18 cellular contexts compared by ENCODE assay signal in genomic region chr6:21354805-21355238, GRCh38.
DNase-seq lines count a peak whose midpoint lies in the region; ATAC-seq, FAIRE-seq and TF ChIP-seq lines count a peak whose summit lies in the region.
"Had no signal": no experiment of that assay in that cellular context is flagged by ENCODE, and none has a peak within 500 bp of the region (broad histone marks: within the 10 kb centered on the region; RNA-seq: fewer than 3 reads in every experiment).

No MANE protein-coding gene starts in this region.

- in situ Hi-C loops in HepG2 (cut with HindIII; ENCODE audit: extremely low pct_ligation_motif_present, low pct_unique_long_range_greater_than_20kb), result no loop called here

- intact Hi-C loops in breast epithelium (cut with DNase I; ENCODE audit: low total_unique reads) (no loop called here), MCF 10A (cut with micrococcal nuclease) (no loop called here), HepG2 (cut with micrococcal nuclease; ENCODE audit: unreplicated experiment) (no loop called here), body of pancreas (cut with DNase I) (no loop called here), CD14-positive monocyte (cut with micrococcal nuclease) (no loop called here)

- CTCF ChIA-PET in MCF 10A (lab: Yijun Ruan, JAX) (no interaction called here), HepG2 (lab: Yijun Ruan, JAX; ENCODE audit: low intra/inter-chr PET ratio, low total read pairs) (no interaction called here)

- TF ChIP-seq POLR2A in breast epithelium (IDR thresholded peaks at IDR 0.05), result no peak
- TF ChIP-seq POLR2A in HepG2 (IDR thresholded peaks at IDR 0.05; ENCODE audit: insufficient read depth in 1 of 2, low read depth in 2 of 2, low read length in 2 of 2), result no peak
- no peak for TF ChIP-seq POLR2A in body of pancreas (IDR thresholded peaks at IDR 0.05)

- TF ChIP-seq EP300 in HepG2 (IDR thresholded peaks at IDR 0.05; ENCODE audit: low read depth in 2 of 2, low read length in 2 of 2) (peak in 1 of 2 experiments; percentile 70; a peak in 2 of 4 replicates), HepG2 (CRISPR knock-in tag; IDR thresholded peaks at IDR 0.05; ENCODE audit: borderline replicate concordance) (0 out of 2 replicates have a peak, but pooled peaks have one; percentile 35)

- peak in 1 of 2 donors; percentile 42 for DNase-seq in breast epithelium (ENCODE audit: low spot score in 2 of 2)
- DNase-seq in MCF 10A (ENCODE audit: unreplicated experiment), result no peak
- DNase-seq in NCI-H69 (lab: John Stamatoyannopoulos, UW), result peak; percentile 85
- peak; percentile 88 for DNase-seq in HepG2 (ENCODE audit: low spot score)
- DNase-seq in type B pancreatic cell (ENCODE audit: extremely low spot score, unreplicated experiment), result no peak
- DNase-seq in SJCRH30, result no peak
- no peak for DNase-seq in body of pancreas
- no peak for DNase-seq in CD14-positive monocyte (ENCODE audit: low spot score)
- DNase-seq: amygdala, EL, esophagus squamous epithelium, heart right ventricle, KBM-7, NCI-H510A, PC-3 had no signal

- H3K9ac ChIP-seq in HepG2 (ENCODE audit: insufficient read depth, low read depth, low read length), result no peak overlapping the region

- no peak for TF ChIP-seq RAD21 in HepG2 (CRISPR knock-in tag; IDR thresholded peaks at IDR 0.05)

- ATAC-seq in HepG2 (peak; percentile 94), body of pancreas (no peak)
- ATAC-seq: PC-3 had no signal

- H3K9me3 ChIP-seq in breast epithelium, result no peaks in the 10 kb centered on the region
- H3K9me3 ChIP-seq in HepG2 (ENCODE audit: low read length), result no peaks in the 10 kb centered on the region
- no peaks in the 10 kb centered on the region for H3K9me3 ChIP-seq in SJCRH30 (replicated peaks)
- H3K9me3 ChIP-seq in body of pancreas, result no peaks in the 10 kb centered on the region
- H3K9me3 ChIP-seq: esophagus squamous epithelium, heart right ventricle had no signal

- H3K27me3 ChIP-seq in breast epithelium (no peaks in the 10 kb centered on the region), HepG2 (ENCODE audit: control insufficient read depth in 1 of 2, insufficient read depth in 2 of 2, low read length in 2 of 2) (no peaks in the 10 kb centered on the region; a peak in 2 of 5 replicates), SJCRH30 (no peaks in the 10 kb centered on the region), body of pancreas (no peaks in the 10 kb centered on the region)
- H3K27me3 ChIP-seq: esophagus squamous epithelium, heart right ventricle had no signal

- H4K20me1 ChIP-seq in HepG2 (ENCODE audit: insufficient read depth, low read length), result no peaks in the 10 kb centered on the region

- H3K4me3 ChIP-seq in breast epithelium (no peak overlapping the region), HepG2 (replicated peaks in 1 of 3; ENCODE audit: insufficient read depth in 1 of 3, low read depth in 2 of 3, low read length in 3 of 3) (peak overlapping the region in 1 of 3 experiments; percentile 4; a peak in 1 of 6 replicates), SJCRH30 (no peak overlapping the region), body of pancreas (no peak overlapping the region)
- H3K4me3 ChIP-seq: esophagus squamous epithelium, heart right ventricle had no signal

- FAIRE-seq in HepG2 (lab: Jason Lieb, UNC), result peak; percentile 86

- H3K4me3 Mint-ChIP-seq in MCF 10A (ENCODE audit: unreplicated experiment) (no peak overlapping the region), type B pancreatic cell (peak overlapping the region; percentile 60), CD14-positive monocyte (no peak overlapping the region)
- H3K4me3 Mint-ChIP-seq: dendritic cell treated with granulocyte-macrophage colony-stimulating factor and Interleukin-4, amounts not matched to agents 40 ng/mL and 50 ng/mL, for 4 days had no signal

- no peaks in the 10 kb centered on the region for H3K79me2 ChIP-seq in HepG2 (ENCODE audit: insufficient read depth, low read length)

- no TSS peak for BruUV-seq in MCF 10A (replicated peaks; lab: Mats Ljungman, UMichigan)
- BruUV-seq in HepG2 (replicated peaks; lab: Mats Ljungman, UMichigan), result no TSS peak

- POLR2A ChIA-PET in MCF 10A (lab: Yijun Ruan, JAX), result no interaction called here
- POLR2A ChIA-PET in HepG2 (lab: Yijun Ruan, JAX), result no interaction called here

- no peaks in the 10 kb centered on the region for H3K9me3 Mint-ChIP-seq in MCF 10A (ENCODE audit: unreplicated experiment)
- peaks cover 21% of the 10 kb centered on the region for H3K9me3 Mint-ChIP-seq in type B pancreatic cell
- H3K9me3 Mint-ChIP-seq in CD14-positive monocyte, result peaks cover 2 to 10% (median 5%) of the 10 kb centered on the region in 7 donors
- H3K9me3 Mint-ChIP-seq: activated T-helper 2 cell treated with anti-CD3 and anti-CD28 coated beads, Interferon-gamma antibody, Interleukin-2, Interleukin-4, amounts not matched to agents 10 μg/mL and 5 μg/mL and 100 μg/mL, durations not matched to agents 14 hours and 24 hours and 36 hours; dendritic cell treated with granulocyte-macrophage colony-stimulating factor and Interleukin-4, amounts not matched to agents 40 ng/mL and 50 ng/mL, for 4 days had no signal

- H3K36me3 ChIP-seq in breast epithelium (no peaks in the 10 kb centered on the region), HepG2 (replicated peaks in 1 of 2; ENCODE audit: control insufficient read depth in 1 of 2, insufficient read depth in 2 of 2, low read length in 2 of 2) (no peaks in the 10 kb centered on the region), SJCRH30 (no peaks in the 10 kb centered on the region), body of pancreas (replicated peaks in 1 of 2; ENCODE audit: insufficient read depth in 1 of 2, low read depth in 2 of 2) (no peaks in the 10 kb centered on the region)
- H3K36me3 ChIP-seq: esophagus squamous epithelium, heart right ventricle had no signal

- H3K4me2 ChIP-seq in HepG2 (ENCODE audit: low read depth, low read length), result peak overlapping the region; percentile 52

- H3K27ac ChIP-seq in breast epithelium (peak overlapping the region; percentile 40 to 52), HepG2 (ENCODE audit: extremely low read length, insufficient read depth, low read length) (no peak overlapping the region), SJCRH30 (no peak overlapping the region), body of pancreas (no peak overlapping the region)
- H3K27ac ChIP-seq: C4-2B, esophagus squamous epithelium, heart right ventricle had no signal

- TF ChIP-seq CTCF in breast epithelium (IDR thresholded peaks at IDR 0.05), result no peak
- TF ChIP-seq CTCF in MCF 10A (IDR thresholded peaks at IDR 0.05; ENCODE audit: unreplicated experiment), result no peak
- no peak for TF ChIP-seq CTCF in HepG2 (CRISPR knock-in tag; IDR thresholded peaks at IDR 0.05)
- TF ChIP-seq CTCF in type B pancreatic cell (conservative IDR thresholded peaks at IDR 0.05), result no peak
- TF ChIP-seq CTCF in body of pancreas (IDR thresholded peaks at IDR 0.05), result no peak
- no peak for TF ChIP-seq CTCF in CD14-positive monocyte (IDR thresholded peaks at IDR 0.05)

- no peak overlapping the region for H2AFZ ChIP-seq in HepG2 (ENCODE audit: low read length)

- H3K4me1 Mint-ChIP-seq in MCF 10A (ENCODE audit: insufficient read depth, unreplicated experiment) (no peaks in the 10 kb centered on the region), type B pancreatic cell (ENCODE audit: unreplicated experiment) (peaks cover 32% of the 10 kb centered on the region), CD14-positive monocyte (no peaks in the 10 kb centered on the region)

- H3K27ac Mint-ChIP-seq in MCF 10A (ENCODE audit: low read depth, unreplicated experiment), result no peak overlapping the region
- H3K27ac Mint-ChIP-seq in type B pancreatic cell, result peak overlapping the region; percentile 86
- H3K27ac Mint-ChIP-seq in CD14-positive monocyte, result no peak overlapping the region
- H3K27ac Mint-ChIP-seq: activated T-helper 2 cell treated with anti-CD3 and anti-CD28 coated beads, Interferon-gamma antibody, Interleukin-2, Interleukin-4, amounts not matched to agents 10 μg/mL and 5 μg/mL and 100 μg/mL, durations not matched to agents 14 hours and 24 hours and 36 hours; dendritic cell treated with granulocyte-macrophage colony-stimulating factor and Interleukin-4, amounts not matched to agents 40 ng/mL and 50 ng/mL, for 4 days had no signal

- no peaks in the 10 kb centered on the region for H3K27me3 Mint-ChIP-seq in MCF 10A (ENCODE audit: insufficient read depth, unreplicated experiment)
- H3K27me3 Mint-ChIP-seq in type B pancreatic cell, result no peaks in the 10 kb centered on the region
- H3K27me3 Mint-ChIP-seq in CD14-positive monocyte (ENCODE audit: low read depth in 3 of 3), result peaks cover 0 to 2% (median 1%) of the 10 kb centered on the region in 3 donors
- H3K27me3 Mint-ChIP-seq: dendritic cell treated with granulocyte-macrophage colony-stimulating factor and Interleukin-4, amounts not matched to agents 40 ng/mL and 50 ng/mL, for 4 days had no signal

- H3K4me1 ChIP-seq in breast epithelium (no peaks in the 10 kb centered on the region), HepG2 (ENCODE audit: insufficient read depth, low read length) (peaks cover 18% of the 10 kb centered on the region), SJCRH30 (no peaks in the 10 kb centered on the region), body of pancreas (no peaks in the 10 kb centered on the region)
- H3K4me1 ChIP-seq: esophagus squamous epithelium, heart right ventricle had no signal

- H3K36me3 Mint-ChIP-seq in MCF 10A (ENCODE audit: insufficient read depth, unreplicated experiment) (no peaks in the 10 kb centered on the region), type B pancreatic cell (no peaks in the 10 kb centered on the region), CD14-positive monocyte (no peaks in the 10 kb centered on the region)

- WGBS in HepG2 (ENCODE audit: low lambda C conversion rate), result 0% methylated on average over 3 of the region's 3 CpGs
- 60 to 76% methylated on average over 3 of the region's 3 CpGs for WGBS in body of pancreas, 2 donors

TF ChIP-seq in HepG2, 621 proteins besides CTCF, POLR2A, EP300 and RAD21 (continues in another document):
- TF ChIP-seq ZNF713 (CRISPR knock-in tag; IDR thresholded peaks at IDR 0.05) (no peak), MEF2D (CRISPR knock-in tag; IDR thresholded peaks at IDR 0.05) (peak; percentile 72), ZNF589 (CRISPR knock-in tag; conservative IDR thresholded peaks at IDR 0.05) (no peak), TERF1 (CRISPR knock-in tag; IDR thresholded peaks at IDR 0.05) (no peak), SALL2 (CRISPR knock-in tag; IDR thresholded peaks at IDR 0.05) (no peak), KLF16 (CRISPR knock-in tag; IDR thresholded peaks at IDR 0.05) (peak in 1 of 2 experiments; percentile 46; a peak in 1 of 4 replicates), BCL6 (CRISPR knock-in tag; IDR thresholded peaks at IDR 0.05) (peak; percentile 65)

Comparison
In these comparisons a context has a peak if more than half of its experiments do, and no peak if none do; other contexts are left out.
1. DNase-seq: peak in NCI-H69 (single experiment) and HepG2 (single experiment); none in MCF 10A (single experiment), type B pancreatic cell (single experiment), SJCRH30 (0 of 2), body of pancreas (0 of 4) and CD14-positive monocyte (single experiment).
2. H3K27ac ChIP-seq: peak in breast epithelium (2 of 2); none in HepG2 (single experiment), SJCRH30 (single experiment) and body of pancreas (0 of 4).